Comparison of ENCODE assay signal across 1 cellular context in the genomic region with DNA sequence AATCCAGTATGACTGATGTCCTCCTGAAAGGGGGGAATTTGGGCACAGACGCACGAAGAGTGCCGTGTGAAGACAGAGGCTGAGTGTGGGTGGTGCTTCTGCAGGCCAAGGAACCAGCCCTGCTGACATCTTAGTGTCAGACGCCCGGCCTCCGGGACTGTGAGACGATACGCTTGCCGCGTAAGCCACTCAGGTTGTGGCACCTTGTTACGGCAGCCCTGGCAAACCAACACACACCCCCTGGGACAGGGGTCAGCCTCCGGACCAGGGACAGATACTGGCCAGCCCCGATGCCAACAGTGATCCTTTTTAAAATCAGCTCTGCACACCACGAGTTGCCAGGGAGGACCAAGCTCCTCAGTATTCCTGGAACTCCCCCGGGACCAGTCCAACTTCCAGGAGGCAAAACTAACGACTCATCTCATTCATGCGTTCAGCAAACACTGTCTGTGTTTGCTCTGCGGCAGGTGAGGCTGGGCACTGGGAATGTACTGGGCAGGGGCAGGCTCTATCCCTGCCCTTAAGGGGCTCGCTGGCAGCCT.
A peak's percentile ranks its signal among the peaks of the same experiment; 100 is the strongest.
TF ChIP-seq lines count a peak whose summit lies in the region.

No MANE protein-coding gene starts in this region.

TF ChIP-seq in HepG2, 621 proteins besides CTCF, POLR2A, EP300 and RAD21 (continued from another document and continues in another):
- TF ChIP-seq, protein P1, sequence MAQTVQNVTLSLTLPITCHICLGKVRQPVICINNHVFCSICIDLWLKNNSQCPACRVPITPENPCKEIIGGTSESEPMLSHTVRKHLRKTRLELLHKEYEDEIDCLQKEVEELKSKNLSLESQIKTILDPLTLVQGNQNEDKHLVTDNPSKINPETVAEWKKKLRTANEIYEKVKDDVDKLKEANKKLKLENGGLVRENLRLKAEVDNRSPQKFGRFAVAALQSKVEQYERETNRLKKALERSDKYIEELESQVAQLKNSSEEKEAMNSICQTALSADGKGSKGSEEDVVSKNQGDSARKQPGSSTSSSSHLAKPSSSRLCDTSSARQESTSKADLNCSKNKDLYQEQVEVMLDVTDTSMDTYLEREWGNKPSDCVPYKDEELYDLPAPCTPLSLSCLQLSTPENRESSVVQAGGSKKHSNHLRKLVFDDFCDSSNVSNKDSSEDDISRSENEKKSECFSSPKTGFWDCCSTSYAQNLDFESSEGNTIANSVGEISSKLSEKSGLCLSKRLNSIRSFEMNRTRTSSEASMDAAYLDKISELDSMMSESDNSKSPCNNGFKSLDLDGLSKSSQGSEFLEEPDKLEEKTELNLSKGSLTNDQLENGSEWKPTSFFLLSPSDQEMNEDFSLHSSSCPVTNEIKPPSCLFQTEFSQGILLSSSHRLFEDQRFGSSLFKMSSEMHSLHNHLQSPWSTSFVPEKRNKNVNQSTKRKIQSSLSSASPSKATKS (CRISPR knock-in tag; IDR thresholded peaks at IDR 0.05), result no peak
- TF ChIP-seq GMEB2 (CRISPR knock-in tag; IDR thresholded peaks at IDR 0.05; ENCODE audit: low read depth), result no peak
- TF ChIP-seq, protein P2, sequence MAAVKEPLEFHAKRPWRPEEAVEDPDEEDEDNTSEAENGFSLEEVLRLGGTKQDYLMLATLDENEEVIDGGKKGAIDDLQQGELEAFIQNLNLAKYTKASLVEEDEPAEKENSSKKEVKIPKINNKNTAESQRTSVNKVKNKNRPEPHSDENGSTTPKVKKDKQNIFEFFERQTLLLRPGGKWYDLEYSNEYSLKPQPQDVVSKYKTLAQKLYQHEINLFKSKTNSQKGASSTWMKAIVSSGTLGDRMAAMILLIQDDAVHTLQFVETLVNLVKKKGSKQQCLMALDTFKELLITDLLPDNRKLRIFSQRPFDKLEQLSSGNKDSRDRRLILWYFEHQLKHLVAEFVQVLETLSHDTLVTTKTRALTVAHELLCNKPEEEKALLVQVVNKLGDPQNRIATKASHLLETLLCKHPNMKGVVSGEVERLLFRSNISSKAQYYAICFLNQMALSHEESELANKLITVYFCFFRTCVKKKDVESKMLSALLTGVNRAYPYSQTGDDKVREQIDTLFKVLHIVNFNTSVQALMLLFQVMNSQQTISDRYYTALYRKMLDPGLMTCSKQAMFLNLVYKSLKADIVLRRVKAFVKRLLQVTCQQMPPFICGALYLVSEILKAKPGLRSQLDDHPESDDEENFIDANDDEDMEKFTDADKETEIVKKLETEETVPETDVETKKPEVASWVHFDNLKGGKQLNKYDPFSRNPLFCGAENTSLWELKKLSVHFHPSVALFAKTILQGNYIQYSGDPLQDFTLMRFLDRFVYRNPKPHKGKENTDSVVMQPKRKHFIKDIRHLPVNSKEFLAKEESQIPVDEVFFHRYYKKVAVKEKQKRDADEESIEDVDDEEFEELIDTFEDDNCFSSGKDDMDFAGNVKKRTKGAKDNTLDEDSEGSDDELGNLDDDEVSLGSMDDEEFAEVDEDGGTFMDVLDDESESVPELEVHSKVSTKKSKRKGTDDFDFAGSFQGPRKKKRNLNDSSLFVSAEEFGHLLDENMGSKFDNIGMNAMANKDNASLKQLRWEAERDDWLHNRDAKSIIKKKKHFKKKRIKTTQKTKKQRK (IDR thresholded peaks at IDR 0.05; ENCODE audit: low read length), result no peak
- TF ChIP-seq RARG (CRISPR knock-in tag; IDR thresholded peaks at IDR 0.05; ENCODE audit: low read depth), result no peak
- TF ChIP-seq ZNF646 (CRISPR knock-in tag; IDR thresholded peaks at IDR 0.05), result no peak
- TF ChIP-seq ZNF776 (CRISPR knock-in tag; IDR thresholded peaks at IDR 0.05), result no peak
- TF ChIP-seq ESRRA (CRISPR knock-in tag; IDR thresholded peaks at IDR 0.05; ENCODE audit: low read depth), result no peak
- TF ChIP-seq NFRKB (IDR thresholded peaks at IDR 0.05), result no peak
- TF ChIP-seq CBX2 (IDR thresholded peaks at IDR 0.05; ENCODE audit: low read depth, low read length), result no peak
- TF ChIP-seq CBX2 (CRISPR knock-in tag; IDR thresholded peaks at IDR 0.05; ENCODE audit: low read depth), result no peak
- peak; percentile 49; the same call in 1 of the 2 replicates for TF ChIP-seq HNF4A (CRISPR knock-in tag; IDR thresholded peaks at IDR 0.05)
- no peak for TF ChIP-seq SKI (IDR thresholded peaks at IDR 0.05; ENCODE audit: partially characterized antibody)
- TF ChIP-seq ZNF746 (CRISPR knock-in tag; IDR thresholded peaks at IDR 0.05), result no peak
- TF ChIP-seq ZBTB7A (CRISPR knock-in tag; IDR thresholded peaks at IDR 0.05), result 0 out of 2 replicates have a peak, but pooled peaks have one; percentile 25
- TF ChIP-seq ZSCAN9 (CRISPR knock-in tag; IDR thresholded peaks at IDR 0.05; ENCODE audit: borderline replicate concordance), result peak; percentile 56; the same call in 1 of the 2 replicates
- TF ChIP-seq ZNF17 (CRISPR knock-in tag; IDR thresholded peaks at IDR 0.05), result no peak
- peak; percentile 82 for TF ChIP-seq ZEB1 (IDR thresholded peaks at IDR 0.05; ENCODE audit: insufficient replicate concordance, low read depth)
- TF ChIP-seq PTBP1 (IDR thresholded peaks at IDR 0.05; ENCODE audit: low read depth, low read length, poor library complexity, severe bottlenecking), result no peak
- peak; percentile 90 for TF ChIP-seq HNRNPLL (IDR thresholded peaks at IDR 0.05; ENCODE audit: low read depth, low read length, poor library complexity, severe bottlenecking)
- TF ChIP-seq NAIF1 (CRISPR knock-in tag; IDR thresholded peaks at IDR 0.05; ENCODE audit: borderline replicate concordance), result 0 out of 2 replicates have a peak, but pooled peaks have one; percentile 53
- TF ChIP-seq MIER2 (CRISPR knock-in tag; IDR thresholded peaks at IDR 0.05), result no peak
- TF ChIP-seq, protein P3, sequence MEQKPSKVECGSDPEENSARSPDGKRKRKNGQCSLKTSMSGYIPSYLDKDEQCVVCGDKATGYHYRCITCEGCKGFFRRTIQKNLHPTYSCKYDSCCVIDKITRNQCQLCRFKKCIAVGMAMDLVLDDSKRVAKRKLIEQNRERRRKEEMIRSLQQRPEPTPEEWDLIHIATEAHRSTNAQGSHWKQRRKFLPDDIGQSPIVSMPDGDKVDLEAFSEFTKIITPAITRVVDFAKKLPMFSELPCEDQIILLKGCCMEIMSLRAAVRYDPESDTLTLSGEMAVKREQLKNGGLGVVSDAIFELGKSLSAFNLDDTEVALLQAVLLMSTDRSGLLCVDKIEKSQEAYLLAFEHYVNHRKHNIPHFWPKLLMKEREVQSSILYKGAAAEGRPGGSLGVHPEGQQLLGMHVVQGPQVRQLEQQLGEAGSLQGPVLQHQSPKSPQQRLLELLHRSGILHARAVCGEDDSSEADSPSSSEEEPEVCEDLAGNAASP (CRISPR knock-in tag; IDR thresholded peaks at IDR 0.05; ENCODE audit: borderline replicate concordance), result no peak
- peak; percentile 9; the same call in 1 of the 2 replicates for TF ChIP-seq PAXIP1 (CRISPR knock-in tag; conservative IDR thresholded peaks at IDR 0.05)
- peak; percentile 60 for TF ChIP-seq ZNF629 (CRISPR knock-in tag; conservative IDR thresholded peaks at IDR 0.05)
- no peak for TF ChIP-seq ZNF484 (CRISPR knock-in tag; IDR thresholded peaks at IDR 0.05; ENCODE audit: borderline replicate concordance, low read depth)
- TF ChIP-seq NFYB (CRISPR knock-in tag; IDR thresholded peaks at IDR 0.05), result no peak
- TF ChIP-seq, protein P4, sequence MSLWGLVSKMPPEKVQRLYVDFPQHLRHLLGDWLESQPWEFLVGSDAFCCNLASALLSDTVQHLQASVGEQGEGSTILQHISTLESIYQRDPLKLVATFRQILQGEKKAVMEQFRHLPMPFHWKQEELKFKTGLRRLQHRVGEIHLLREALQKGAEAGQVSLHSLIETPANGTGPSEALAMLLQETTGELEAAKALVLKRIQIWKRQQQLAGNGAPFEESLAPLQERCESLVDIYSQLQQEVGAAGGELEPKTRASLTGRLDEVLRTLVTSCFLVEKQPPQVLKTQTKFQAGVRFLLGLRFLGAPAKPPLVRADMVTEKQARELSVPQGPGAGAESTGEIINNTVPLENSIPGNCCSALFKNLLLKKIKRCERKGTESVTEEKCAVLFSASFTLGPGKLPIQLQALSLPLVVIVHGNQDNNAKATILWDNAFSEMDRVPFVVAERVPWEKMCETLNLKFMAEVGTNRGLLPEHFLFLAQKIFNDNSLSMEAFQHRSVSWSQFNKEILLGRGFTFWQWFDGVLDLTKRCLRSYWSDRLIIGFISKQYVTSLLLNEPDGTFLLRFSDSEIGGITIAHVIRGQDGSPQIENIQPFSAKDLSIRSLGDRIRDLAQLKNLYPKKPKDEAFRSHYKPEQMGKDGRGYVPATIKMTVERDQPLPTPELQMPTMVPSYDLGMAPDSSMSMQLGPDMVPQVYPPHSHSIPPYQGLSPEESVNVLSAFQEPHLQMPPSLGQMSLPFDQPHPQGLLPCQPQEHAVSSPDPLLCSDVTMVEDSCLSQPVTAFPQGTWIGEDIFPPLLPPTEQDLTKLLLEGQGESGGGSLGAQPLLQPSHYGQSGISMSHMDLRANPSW (CRISPR knock-in tag; IDR thresholded peaks at IDR 0.05; ENCODE audit: borderline replicate concordance), result no peak
- no peak; the same call in 1 of the 2 replicates for TF ChIP-seq ZBTB26 (CRISPR knock-in tag; IDR thresholded peaks at IDR 0.05; ENCODE audit: borderline replicate concordance)
- no peak for TF ChIP-seq KDM1A (CRISPR knock-in tag; IDR thresholded peaks at IDR 0.05)
